Comparison of ENCODE assay signal across 1 cellular context in the genomic region with DNA sequence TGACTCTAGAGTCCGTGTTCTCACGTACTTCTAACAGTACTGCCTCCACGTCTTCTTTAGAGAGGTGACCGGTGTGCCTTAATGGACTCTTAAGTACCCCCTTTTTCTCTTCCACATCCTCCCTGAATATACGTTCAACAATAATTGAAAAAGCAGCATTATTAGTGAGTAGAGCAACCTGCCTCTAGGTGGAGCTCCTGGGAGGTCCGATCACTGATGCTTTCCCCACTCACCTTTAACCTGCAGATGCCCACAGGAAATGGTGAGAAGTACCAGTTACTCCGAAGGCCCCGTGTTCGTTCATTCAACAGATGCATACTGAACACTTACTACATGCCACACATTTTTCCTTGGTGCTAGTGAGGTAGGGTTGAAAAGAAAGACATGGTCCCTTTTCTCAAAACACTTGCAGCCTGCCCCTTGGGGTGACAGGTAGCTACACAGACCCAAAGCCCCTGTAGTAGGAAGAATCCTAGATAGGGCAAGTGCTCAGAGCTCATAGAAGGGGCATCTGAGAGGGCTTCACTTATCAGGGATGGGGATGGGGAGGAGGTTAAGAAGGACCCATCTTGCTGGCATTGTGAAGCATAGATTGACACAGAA.
TF ChIP-seq lines count a peak whose summit lies in the region.

No MANE protein-coding gene starts in this region.

TF ChIP-seq in IMR-90, 13 proteins besides CTCF, POLR2A, EP300 and RAD21:
- no peak for TF ChIP-seq MAFK (IDR thresholded peaks at IDR 0.05; ENCODE audit: low read depth, low read length)
- TF ChIP-seq USF2 (IDR thresholded peaks at IDR 0.05; ENCODE audit: low read depth, low read length): no peak
- TF ChIP-seq RCOR1 (IDR thresholded peaks at IDR 0.05; ENCODE audit: insufficient replicate concordance, low read length): no peak
- no peak for TF ChIP-seq MXI1 (IDR thresholded peaks at IDR 0.05; ENCODE audit: borderline replicate concordance, low read depth, low read length)
- no peak for TF ChIP-seq CEBPB (IDR thresholded peaks at IDR 0.05; ENCODE audit: low read depth, low read length)
- TF ChIP-seq NFE2L2 (IDR thresholded peaks at IDR 0.05; ENCODE audit: low read depth, low read length): no peak
- TF ChIP-seq RFX5 (IDR thresholded peaks at IDR 0.05; ENCODE audit: low read depth, low read length): no peak
- TF ChIP-seq SMC3 (IDR thresholded peaks at IDR 0.05; ENCODE audit: low read depth, low read length): no peak
- no peak for TF ChIP-seq MAZ (IDR thresholded peaks at IDR 0.05; ENCODE audit: borderline replicate concordance, low read depth, low read length)
- no peak for TF ChIP-seq BHLHE40 (IDR thresholded peaks at IDR 0.05; ENCODE audit: low read depth, low read length)
- no peak for TF ChIP-seq ELK1 (IDR thresholded peaks at IDR 0.05; ENCODE audit: borderline replicate concordance, low read depth, low read length)
